ENCODE assay signal across 14 cellular contexts in the genomic region with DNA sequence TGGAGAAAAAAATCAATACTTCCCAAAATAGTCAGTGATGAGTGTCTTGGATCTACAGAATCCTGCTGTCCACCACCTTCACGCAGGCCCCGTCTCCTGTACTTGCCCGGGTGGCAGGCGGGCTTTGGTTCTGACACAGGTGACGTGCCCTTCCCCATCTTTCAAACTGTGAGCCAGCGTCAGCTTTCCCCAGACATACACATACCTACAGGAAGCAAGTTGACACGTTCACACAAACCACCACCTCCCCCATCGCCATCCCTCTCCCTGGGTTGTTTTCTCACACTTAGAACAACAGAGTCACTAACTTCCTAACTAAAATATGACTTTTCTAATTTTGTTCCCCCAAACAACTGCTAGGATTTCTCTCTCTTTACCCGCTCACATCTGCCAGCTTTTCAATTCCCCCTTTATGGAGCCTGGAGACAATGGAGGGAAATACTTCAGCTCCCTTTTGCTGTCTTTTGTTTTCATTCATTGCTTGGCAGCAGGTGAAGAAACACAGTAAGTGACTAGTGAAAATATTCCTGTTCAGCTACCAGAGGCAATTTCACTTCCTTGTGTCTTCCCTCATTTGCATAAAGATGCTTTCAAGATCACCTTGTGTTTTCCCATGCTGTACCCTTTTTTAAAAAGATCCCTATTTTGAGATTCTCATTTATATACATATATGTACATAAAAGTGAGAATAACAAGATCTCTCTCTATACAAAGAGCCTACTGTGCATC.
DNase-seq lines count a peak whose midpoint lies in the region; ATAC-seq and TF ChIP-seq lines count a peak whose summit lies in the region.
"Had no signal": no experiment of that assay in that cellular context is flagged by ENCODE, and none has a peak within 500 bp of the region (broad histone marks: within the 10 kb centered on the region; RNA-seq: fewer than 3 reads in every experiment).

No MANE protein-coding gene starts in this region.

- H2AFZ ChIP-seq in GM23248 = no peak overlapping the region
- H2AFZ ChIP-seq: PC-9 had no signal

- H3K27ac Mint-ChIP-seq in CD4-positive, alpha-beta T cell = peak overlapping the region; percentile 43

- H3K9me3 ChIP-seq in CD4-positive, alpha-beta T cell (ENCODE audit: control insufficient read depth, low read length) = no peaks in the 10 kb centered on the region
- H3K9me3 ChIP-seq in GM23248 (ENCODE audit: low read depth) (no peaks in the 10 kb centered on the region), right atrium auricular region (no peaks in the 10 kb centered on the region)
- H3K9me3 ChIP-seq: prostate gland had no signal

- no peak overlapping the region for H3K4me2 ChIP-seq in GM23248 (ENCODE audit: unreplicated experiment)
- H3K4me2 ChIP-seq: PC-9 had no signal

- H3K4me3 ChIP-seq in GM23248 = no peak overlapping the region
- no peak overlapping the region for H3K4me3 ChIP-seq in right atrium auricular region
- H3K4me3 ChIP-seq: PC-9, prostate gland had no signal

- H3K36me3 Mint-ChIP-seq in CD4-positive, alpha-beta T cell (ENCODE audit: low read depth) = peaks cover 12% of the 10 kb centered on the region

- ATAC-seq in CD4-positive, alpha-beta T cell (ENCODE audit: poor library complexity) = peak; percentile 71
- ATAC-seq in GM19328 (IDR thresholded peaks at IDR 0.05; ENCODE audit: unreplicated experiment) = peak; percentile 42
- ATAC-seq in HG03066 (IDR thresholded peaks at IDR 0.05; ENCODE audit: low read depth, unreplicated experiment) = peak; percentile 57

- no peak overlapping the region for H3K27ac ChIP-seq in CD4-positive, alpha-beta T cell (ENCODE audit: low read depth, low read length)
- H3K27ac ChIP-seq in GM23248 (no peak overlapping the region), right atrium auricular region (no peak overlapping the region)
- H3K27ac ChIP-seq: C4-2B, PC-9, prostate gland had no signal

- no peaks in the 10 kb centered on the region for H3K9me2 ChIP-seq in GM23248 (ENCODE audit: insufficient read depth)

- no peaks in the 10 kb centered on the region for H3K27me3 ChIP-seq in CD4-positive, alpha-beta T cell (ENCODE audit: control insufficient read depth, insufficient read depth, low read length)
- no peaks in the 10 kb centered on the region for H3K27me3 ChIP-seq in GM23248 (replicated peaks; ENCODE audit: insufficient read depth)
- H3K27me3 ChIP-seq in right atrium auricular region = no peaks in the 10 kb centered on the region

- no peaks in the 10 kb centered on the region for H3K79me2 ChIP-seq in GM23248 (ENCODE audit: insufficient read depth)

- H3K4me1 ChIP-seq in GM23248 (ENCODE audit: insufficient read depth) (no peaks in the 10 kb centered on the region), right atrium auricular region (peaks cover 0 to 13% of the 10 kb centered on the region in 2 donors)
- H3K4me1 ChIP-seq: prostate gland had no signal

- no peaks in the 10 kb centered on the region for H3F3A ChIP-seq in GM23248 (ENCODE audit: insufficient read depth)

- intact Hi-C loops in CD4-positive, alpha-beta T cell (cut with DNase I, micrococcal nuclease) = no loop called here

- H3K4me1 Mint-ChIP-seq in CD4-positive, alpha-beta T cell (ENCODE audit: low read depth) = peaks cover 34% of the 10 kb centered on the region

- CTCF ChIA-PET in CD4-positive, alpha-beta T cell (lab: Charles Lee) = no interaction called here

- DNase-seq in CD4-positive, alpha-beta T cell = peak in 1 of 10 experiments; percentile 9
- DNase-seq in T-helper 9 cell (peak; percentile 7), GM23248 (no peak), right atrium auricular region (ENCODE audit: low spot score) (no peak), NCI-H2227 treated with DMSO at 0.1 percent for 48 hours (lab: John Stamatoyannopoulos, UW) (no peak), 8988T (no peak)
- DNase-seq: activated CD4-positive, alpha-beta T cell treated with anti-CD3 and anti-CD28 coated beads, Interleukin-2, amount 50 U/mL, for 1 hour; NCI-H1092 treated with DMSO at 0.1 percent for 48 hours; PC-9; trophoblast cell had no signal

- no peaks in the 10 kb centered on the region for H4K20me1 ChIP-seq in GM23248 (ENCODE audit: insufficient read depth)

- in situ Hi-C loops in GM23248 (cut with MboI) = no loop called here

- H3K36me3 ChIP-seq in GM23248 (ENCODE audit: low read depth) (no peaks in the 10 kb centered on the region), right atrium auricular region (peaks cover 17% of the 10 kb centered on the region)
- H3K36me3 ChIP-seq: prostate gland had no signal

- no peaks in the 10 kb centered on the region for H3K27me3 Mint-ChIP-seq in CD4-positive, alpha-beta T cell

- POLR2A ChIA-PET in CD4-positive, alpha-beta T cell (lab: Charles Lee) = no interaction called here

- H3K4me3 Mint-ChIP-seq in CD4-positive, alpha-beta T cell = no peak overlapping the region

- TF ChIP-seq CTCF in CD4-positive, alpha-beta T cell (IDR thresholded peaks at IDR 0.05) = no peak
- no peak for TF ChIP-seq CTCF in right atrium auricular region (IDR thresholded peaks at IDR 0.05)

- H3K9ac ChIP-seq in GM23248 = no peak overlapping the region

- H3K9me3 Mint-ChIP-seq in CD4-positive, alpha-beta T cell = no peaks in the 10 kb centered on the region

- 87 to 89% methylated on average over 9 of the region's 9 CpGs for WGBS in GM23248 (ENCODE audit: low coverage in 1 of 2, low lambda C conversion rate in 2 of 2, missing lambda C conversion rate in 2 of 2), 2 experiments
